ENCODE assay signal across 25 cellular contexts in the genomic region with DNA sequence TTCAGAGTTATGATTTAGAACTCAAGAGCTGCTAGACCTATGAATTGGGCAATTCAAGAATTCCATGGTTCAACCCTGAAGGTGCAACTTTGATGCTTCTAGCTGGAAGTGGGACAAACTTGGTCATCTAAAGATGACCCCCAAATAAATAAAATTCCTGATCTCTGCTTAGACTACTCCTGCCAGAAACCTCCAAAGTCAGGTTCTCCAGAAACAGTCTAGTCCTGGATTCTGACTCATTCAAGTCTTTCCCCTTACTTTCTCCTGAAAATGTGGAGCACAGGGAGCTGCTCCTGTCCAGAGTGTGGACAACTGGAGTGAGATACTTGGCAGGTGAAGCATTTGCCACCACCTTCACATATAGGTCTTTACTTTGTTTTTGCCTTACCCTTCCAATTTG.
DNase-seq lines count a peak whose midpoint lies in the region; TF ChIP-seq lines count a peak whose summit lies in the region.
"Had no signal": no experiment of that assay in that cellular context is flagged by ENCODE, and none has a peak within 500 bp of the region (broad histone marks: within the 10 kb centered on the region; RNA-seq: fewer than 3 reads in every experiment).

No MANE protein-coding gene starts in this region.

- H3K4me1 ChIP-seq in GM23248 (ENCODE audit: insufficient read depth) (peaks cover 41% of the 10 kb centered on the region), esophagus squamous epithelium (peaks cover 0 to 9% (median 0%) of the 10 kb centered on the region in 3 donors), sigmoid colon (peaks cover 0 to 79% (median 54%) of the 10 kb centered on the region in 4 donors)

- TF ChIP-seq CTCF in esophagus squamous epithelium (IDR thresholded peaks at IDR 0.05) (no peak), sigmoid colon (IDR thresholded peaks at IDR 0.05) (no peak), brain microvascular endothelial cell (IDR thresholded peaks at IDR 0.05; ENCODE audit: low read depth, low read length, missing control alignments) (no peak)

- H3K36me3 ChIP-seq in GM23248 (ENCODE audit: low read depth) (no peaks in the 10 kb centered on the region), esophagus squamous epithelium (no peaks in the 10 kb centered on the region), sigmoid colon (no peaks in the 10 kb centered on the region), brain microvascular endothelial cell (replicated peaks) (no peaks in the 10 kb centered on the region)
- H3K36me3 ChIP-seq: BLaER1 had no signal

- H3K9me2 ChIP-seq in GM23248 (ENCODE audit: insufficient read depth) = no peaks in the 10 kb centered on the region

- no peaks in the 10 kb centered on the region for H3K9me3 ChIP-seq in GM23248 (ENCODE audit: low read depth)
- no peaks in the 10 kb centered on the region for H3K9me3 ChIP-seq in esophagus squamous epithelium
- H3K9me3 ChIP-seq in sigmoid colon = no peaks in the 10 kb centered on the region
- H3K9me3 ChIP-seq: BLaER1 had no signal

- H4K20me1 ChIP-seq in GM23248 (ENCODE audit: insufficient read depth) = no peaks in the 10 kb centered on the region
- H4K20me1 ChIP-seq: BLaER1 had no signal

- peak overlapping the region; percentile 15; the same call in 1 of the 2 replicates for H3K9ac ChIP-seq in GM23248
- H3K9ac ChIP-seq: BLaER1 had no signal

- no peaks in the 10 kb centered on the region for H3K79me2 ChIP-seq in GM23248 (ENCODE audit: insufficient read depth)

- H3K27me3 ChIP-seq in GM23248 (replicated peaks; ENCODE audit: insufficient read depth) (no peaks in the 10 kb centered on the region), esophagus squamous epithelium (no peaks in the 10 kb centered on the region), sigmoid colon (no peaks in the 10 kb centered on the region), brain microvascular endothelial cell (replicated peaks) (no peaks in the 10 kb centered on the region)
- H3K27me3 ChIP-seq: BLaER1 had no signal

- TF ChIP-seq EP300 in sigmoid colon (IDR thresholded peaks at IDR 0.05) = no peak

- peak overlapping the region; percentile 86 for H3K4me2 ChIP-seq in GM23248 (ENCODE audit: unreplicated experiment)
- H3K4me2 ChIP-seq: BLaER1, GM23338 had no signal

- peaks cover 41% of the 10 kb centered on the region for H3F3A ChIP-seq in GM23248 (ENCODE audit: insufficient read depth)

- H3K27ac ChIP-seq in GM23248 = peak overlapping the region; percentile 67
- peak overlapping the region in 3 of 4 donors; percentile 66 to 76 (median 68) for H3K27ac ChIP-seq in esophagus squamous epithelium
- H3K27ac ChIP-seq in sigmoid colon = peak overlapping the region; percentile 75 to 82 (median 80)
- H3K27ac ChIP-seq in substantia nigra (ENCODE audit: low read depth, low read length, poor library complexity, severe bottlenecking) = no peak overlapping the region
- no peak overlapping the region for H3K27ac ChIP-seq in brain microvascular endothelial cell
- H3K27ac ChIP-seq: BLaER1, RWPE1 had no signal

- intact Hi-C loops in esophagus squamous epithelium (cut with DNase I) = no loop called here
- intact Hi-C loops in sigmoid colon (cut with DNase I) = loop anchor here (10.0 kb wide), 1 partner anchor 663 kb away; no protein-coding TSS in a partner anchor

- no peak for TF ChIP-seq POLR2A in esophagus squamous epithelium (IDR thresholded peaks at IDR 0.05)
- no peak for TF ChIP-seq POLR2A in sigmoid colon (IDR thresholded peaks at IDR 0.05)

- peak overlapping the region; percentile 44 for H3K4me3 ChIP-seq in GM23248
- H3K4me3 ChIP-seq in esophagus squamous epithelium = no peak overlapping the region
- no peak overlapping the region for H3K4me3 ChIP-seq in sigmoid colon
- H3K4me3 ChIP-seq in brain microvascular endothelial cell (ENCODE audit: low read depth, low read length) = no peak overlapping the region
- H3K4me3 ChIP-seq: BLaER1, GM23338 had no signal

- in situ Hi-C loops in GM23248 (cut with MboI) = no loop called here
- in situ Hi-C loops in brain microvascular endothelial cell (cut with HindIII; ENCODE audit: low pct_ligation_motif_present, low sequenced_read_pairs) = no loop called here

- DNase-seq in AG08395 (ENCODE audit: low spot score) (peak; percentile 32), GM23248 (peak; percentile 57), esophagus squamous epithelium (lab: John Stamatoyannopoulos, UW) (no peak), sigmoid colon (no peak), substantia nigra (lab: John Stamatoyannopoulos, UW) (no peak), brain microvascular endothelial cell (no peak)
- DNase-seq in activated CD4-positive, alpha-beta T cell treated with anti-CD3 and anti-CD28 coated beads, Interleukin-2, amount 50 U/mL, for 1 hour = no peak
- DNase-seq in stimulated activated CD4-positive, alpha-beta T cell treated with anti-CD3 and anti-CD28 coated beads, Interleukin-1b, Interleukin-23, amount 100 ng/mL, for 48 hours = no peak
- DNase-seq: 8988T; ACHN; CD4-positive, CD25-positive, alpha-beta regulatory T cell; DMS153; DND-41; H9; NCI-H1092; NCI-H1417 treated with DMSO at 0.1 percent for 48 hours; NCI-H1694 treated with DMSO at 0.1 percent for 48 hours; NCI-H2081; NCI-H2227 treated with DMSO at 0.1 percent for 48 hours; NCI-H510A; NCI-H69; SHP77 had no signal

- peak overlapping the region; percentile 45 for H2AFZ ChIP-seq in GM23248
- H2AFZ ChIP-seq: GM23338 had no signal

Comparison
In these comparisons a context has a peak if more than half of its experiments do, and no peak if none do; other contexts are left out.
1. DNase-seq: peak in AG08395 (single experiment) and GM23248 (single experiment); none in esophagus squamous epithelium (single experiment), sigmoid colon (single experiment), substantia nigra (0 of 49), brain microvascular endothelial cell (single experiment), activated CD4-positive, alpha-beta T cell treated with anti-CD3 and anti-CD28 coated beads, Interleukin-2, amount 50 U/mL, for 1 hour (single experiment) and stimulated activated CD4-positive, alpha-beta T cell treated with anti-CD3 and anti-CD28 coated beads, Interleukin-1b, Interleukin-23, amount 100 ng/mL, for 48 hours (single experiment).
2. H3K27ac ChIP-seq: peak in GM23248 (single experiment), esophagus squamous epithelium (3 of 4) and sigmoid colon (4 of 4); none in substantia nigra (single experiment) and brain microvascular endothelial cell (single experiment).